8 cellular contexts compared by ENCODE assay signal in genomic region chr1:61743432-61743705, GRCh38. TPM values are rescaled to one million over a fixed set of nuclear protein-coding genes. Genes with fewer than 3 reads are reported as not detected.
DNase-seq lines count a peak whose midpoint lies in the region; ATAC-seq and TF ChIP-seq lines count a peak whose summit lies in the region.

No MANE protein-coding gene starts in this region.

- DNase-seq in GM12864 (ENCODE audit: low read depth) (no peak), hepatocyte (ENCODE audit: low spot score) (no peak), skeletal muscle cell (ENCODE audit: low read depth) (no peak), KBM-7 (no peak), medulla oblongata (ENCODE audit: extremely low spot score) (no peak)
- no peak for DNase-seq in activated CD8-positive, alpha-beta T cell treated with anti-CD3 and anti-CD28 coated beads for 36 hours
- no peak for DNase-seq in NK-92 treated with Interleukin-12 subunit alpha and Interleukin-12 subunit beta, amount 100 ng/mL, for 24 hours (lab: John Stamatoyannopoulos, UW)
- DNase-seq in activated CD4-positive, CD25-positive, alpha-beta regulatory T cell treated with anti-CD3 and anti-CD28 coated beads, Interleukin-2, amount 50 U/mL, for 72 hours = no peak

- CTCF ChIA-PET in activated CD8-positive, alpha-beta T cell treated with anti-CD3 and anti-CD28 coated beads for 36 hours (lab: Charles Lee) = no interaction called here

- H3K4me3 ChIP-seq in GM12864 (ENCODE audit: low read depth, low read length) (peak overlapping the region; percentile 88; the same call in 1 of the 2 replicates), hepatocyte (peak overlapping the region; percentile 78), skeletal muscle cell (ENCODE audit: low read depth, low read length) (peak overlapping the region; percentile 70)

- peaks cover 27% of the 10 kb centered on the region for H3K4me1 ChIP-seq in hepatocyte (ENCODE audit: insufficient read depth)

- POLR2A ChIA-PET in activated CD8-positive, alpha-beta T cell treated with anti-CD3 and anti-CD28 coated beads for 36 hours (lab: Charles Lee) = interaction anchor here (1.3 to 1.4 kb wide), 2 partner anchors 18 to 22 kb away, joined by 3 read pairs; no protein-coding TSS in a partner anchor

- ATAC-seq in activated CD8-positive, alpha-beta T cell treated with anti-CD3 and anti-CD28 coated beads for 36 hours = no peak

- in situ Hi-C loops in KBM-7 (cut with MboI; ENCODE audit: low pct_unique_long_range_greater_than_20kb, low sequenced_read_pairs) = no loop called here

- peak overlapping the region; percentile 97 for H2AFZ ChIP-seq in hepatocyte

- H3K4me2 ChIP-seq in hepatocyte = peak overlapping the region; percentile 81

- TF ChIP-seq CTCF in GM12864 (IDR thresholded peaks at IDR 0.05; ENCODE audit: low read depth, low read length, missing control alignments) = no peak
- no peak for TF ChIP-seq CTCF in activated CD8-positive, alpha-beta T cell treated with anti-CD3 and anti-CD28 coated beads for 36 hours (IDR thresholded peaks at IDR 0.05)
- TF ChIP-seq CTCF in hepatocyte (IDR thresholded peaks at IDR 0.05; ENCODE audit: poor library complexity) = no peak

- peak overlapping the region; percentile 65 for H3K4me3 Mint-ChIP-seq in activated CD8-positive, alpha-beta T cell treated with anti-CD3 and anti-CD28 coated beads for 36 hours

- no peaks in the 10 kb centered on the region for H3K36me3 Mint-ChIP-seq in activated CD8-positive, alpha-beta T cell treated with anti-CD3 and anti-CD28 coated beads for 36 hours (ENCODE audit: low read depth)

- intact Hi-C loops in activated CD8-positive, alpha-beta T cell treated with anti-CD3 and anti-CD28 coated beads for 36 hours (cut with micrococcal nuclease) = no loop called here

- peak overlapping the region; percentile 49 for H3K27ac Mint-ChIP-seq in activated CD8-positive, alpha-beta T cell treated with anti-CD3 and anti-CD28 coated beads for 36 hours

- H3K4me1 Mint-ChIP-seq in activated CD8-positive, alpha-beta T cell treated with anti-CD3 and anti-CD28 coated beads for 36 hours (ENCODE audit: low read depth) = peaks cover 19% of the 10 kb centered on the region

- no peaks in the 10 kb centered on the region for H4K20me1 ChIP-seq in hepatocyte (ENCODE audit: insufficient read depth, poor library complexity, severe bottlenecking)

- H3K9me2 ChIP-seq in hepatocyte (replicated peaks; ENCODE audit: insufficient read depth) = no peaks in the 10 kb centered on the region

- H3K27ac ChIP-seq in hepatocyte = peak overlapping the region; percentile 99

- no peaks in the 10 kb centered on the region for H3K27me3 Mint-ChIP-seq in activated CD8-positive, alpha-beta T cell treated with anti-CD3 and anti-CD28 coated beads for 36 hours

- WGBS in hepatocyte (ENCODE audit: low lambda C conversion rate, missing lambda C conversion rate) = 27% methylated on average over 5 of the region's 5 CpGs

- H3K79me2 ChIP-seq in hepatocyte = peaks cover 47% of the 10 kb centered on the region

- H3K36me3 ChIP-seq in hepatocyte (replicated peaks; ENCODE audit: insufficient read depth, low read depth) = no peaks in the 10 kb centered on the region

- H3K9me3 Mint-ChIP-seq in activated CD8-positive, alpha-beta T cell treated with anti-CD3 and anti-CD28 coated beads for 36 hours = no peaks in the 10 kb centered on the region

- no peaks in the 10 kb centered on the region for H3K27me3 ChIP-seq in hepatocyte

- H3K9me3 ChIP-seq in hepatocyte (ENCODE audit: low read depth) = no peaks in the 10 kb centered on the region

RNA-seq across cellular contexts. Expression of gene PATJ, which starts 1.1 kb away (rescaled TPM):
- total RNA-seq in activated CD8-positive, alpha-beta T cell treated with anti-CD3 and anti-CD28 coated beads for 36 hours = 1 to 10 TPM; 8.1 to 9.2 TPM
- total RNA-seq in hepatocyte = 43.1 and 44.8 TPM in 2 replicates
- polyA plus RNA-seq in hepatocyte = 20.0 and 21.4 TPM in 2 replicates

RNA-seq across cellular contexts. Expression of gene TM2D1, which starts 18.4 kb away (rescaled TPM):
- 10 to 100 TPM; 22.6 to 25.2 TPM for total RNA-seq in activated CD8-positive, alpha-beta T cell treated with anti-CD3 and anti-CD28 coated beads for 36 hours
- 101 and 109 TPM in 2 replicates for total RNA-seq in hepatocyte
- polyA plus RNA-seq in hepatocyte = 91.3 TPM in 2 replicates
